Comparison of ENCODE assay signal across 8 cellular contexts in the genomic region with DNA sequence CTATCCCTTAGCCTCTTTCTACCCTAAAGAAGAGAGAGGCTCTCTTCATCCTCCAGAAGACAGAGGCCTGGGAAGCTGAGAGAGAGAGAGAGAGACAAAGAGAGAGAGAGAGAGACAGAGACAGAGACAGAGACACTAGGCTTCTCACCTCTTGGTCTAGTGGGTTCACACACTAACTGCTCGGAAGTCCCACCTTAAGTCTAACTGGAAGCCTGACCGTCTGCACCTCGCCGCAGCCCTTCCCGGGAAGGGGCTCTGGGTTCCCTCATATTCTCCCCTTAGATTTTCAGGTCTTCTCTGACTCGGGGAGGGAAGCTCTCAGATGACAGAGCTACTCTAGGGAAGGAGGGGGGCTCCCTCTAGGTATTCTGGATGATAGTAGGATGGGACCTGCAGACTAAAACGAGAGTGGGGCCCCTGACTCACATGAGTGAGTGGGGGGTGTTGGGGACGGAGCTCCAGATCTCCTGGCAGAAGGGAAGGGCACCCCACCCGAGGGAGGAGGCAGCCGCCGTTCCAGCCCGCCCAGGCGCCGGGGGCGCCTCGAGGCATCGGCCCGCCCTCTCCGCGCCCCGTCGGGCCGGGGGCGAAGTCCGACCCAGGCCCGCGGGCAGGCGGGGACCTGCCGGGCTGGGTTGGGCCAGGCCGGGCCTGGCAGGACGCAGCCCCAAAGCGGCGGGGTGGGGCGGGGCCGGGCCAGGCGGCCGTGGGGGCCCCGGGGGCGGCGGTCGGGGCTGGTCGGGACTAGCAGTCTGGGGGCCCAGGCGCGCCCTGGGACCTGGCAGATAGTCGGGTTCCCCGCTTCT. TPM values are rescaled to one million over a fixed set of nuclear protein-coding genes. Genes with fewer than 3 reads are reported as not detected.
A peak's percentile ranks its signal among the peaks of the same experiment; 100 is the strongest.
DNase-seq lines count a peak whose midpoint lies in the region; ATAC-seq and TF ChIP-seq lines count a peak whose summit lies in the region.

No MANE protein-coding gene starts in this region.

- DNase-seq in NCI-H82 (lab: John Stamatoyannopoulos, UW): peak; percentile 76
- DNase-seq in NCI-H82 treated with DMSO at 0.1 percent for 48 hours (lab: John Stamatoyannopoulos, UW; ENCODE audit: unreplicated experiment): no peak
- DNase-seq in NAMALWA (ENCODE audit: low spot score): peak; percentile 64
- peak; percentile 50 for DNase-seq in choroid plexus epithelial cell (ENCODE audit: low read depth)
- peak in 2 of 3 donors; percentile 85 to 92 for DNase-seq in mucosa of descending colon
- DNase-seq in aorta: peak in 1 of 2 donors; percentile 73

- H3K36me3 ChIP-seq in mucosa of descending colon (ENCODE audit: low read depth) (no peaks in the 10 kb centered on the region), aorta (ENCODE audit: control insufficient read depth in 1 of 2, insufficient read depth in 2 of 2, low read length in 1 of 2) (no peaks in the 10 kb centered on the region)

- peaks cover 0 to 4% of the 10 kb centered on the region in 2 donors for H3K27me3 ChIP-seq in aorta (ENCODE audit: control insufficient read depth in 1 of 2, insufficient read depth in 2 of 2, low read length in 1 of 2)

- H3K27ac ChIP-seq in aorta (ENCODE audit: low read depth in 1 of 2, low read length in 2 of 2): peak overlapping the region; percentile 94 to 95

- peak; percentile 41 for ATAC-seq in mucosa of descending colon
- ATAC-seq in aorta (ENCODE audit: low FRiP score): no peak
- ATAC-seq in HG03139 (IDR thresholded peaks at IDR 0.05; ENCODE audit: unreplicated experiment): no peak
- no peak for ATAC-seq in GM21360 (IDR thresholded peaks at IDR 0.05; ENCODE audit: unreplicated experiment)

- H3K9me3 ChIP-seq in mucosa of descending colon: no peaks in the 10 kb centered on the region
- H3K9me3 ChIP-seq in aorta (ENCODE audit: control insufficient read depth, low read length): no peaks in the 10 kb centered on the region

- TF ChIP-seq CTCF in choroid plexus epithelial cell (conservative IDR thresholded peaks at IDR 0.05; ENCODE audit: low read depth, low read length): no peak
- TF ChIP-seq CTCF in mucosa of descending colon (IDR thresholded peaks at IDR 0.05): peak; percentile 12

- H3K4me1 ChIP-seq in mucosa of descending colon (ENCODE audit: low read depth): peaks cover 48% of the 10 kb centered on the region
- no peaks in the 10 kb centered on the region for H3K4me1 ChIP-seq in aorta (ENCODE audit: control insufficient read depth in 1 of 2, insufficient read depth in 2 of 2, low read length in 2 of 2)

- WGBS in aorta, 2 donors: 1 to 2% methylated on average over 19 to 46 of the region's 46 CpGs

- intact Hi-C loops in mucosa of descending colon (cut with DNase I, micrococcal nuclease): no loop called here
- intact Hi-C loops in aorta (cut with DNase I): no loop called here

- peak overlapping the region; percentile 100 for H3K4me3 ChIP-seq in choroid plexus epithelial cell (ENCODE audit: low read depth, low read length)
- H3K4me3 ChIP-seq in mucosa of descending colon: peak overlapping the region; percentile 19
- peak overlapping the region; percentile 33 to 57 for H3K4me3 ChIP-seq in aorta (ENCODE audit: low read length in 2 of 2)

RNA-seq across cellular contexts. Expression of a gene that starts 2.0 kb away (rescaled TPM):
- total RNA-seq in mucosa of descending colon (100 to 1,000 TPM; 170 to 191 (median 191) TPM), aorta (100 to 1,000 TPM; 250 to 609 TPM)
- 100 to 1,000 TPM in 1 of 2 donors, 10 to 100 TPM in 1; 97.0 to 623 TPM for polyA plus RNA-seq in aorta

RNA-seq across cellular contexts. Expression of a gene that starts 12.3 kb away (rescaled TPM):
- total RNA-seq in mucosa of descending colon (100 to 1,000 TPM; 225 to 266 (median 256) TPM), aorta (100 to 1,000 TPM in 1 of 2 donors, 10 to 100 TPM in 1; 90.5 to 118 TPM)
- polyA plus RNA-seq in aorta: 100 to 1,000 TPM; 151 to 202 TPM

RNA-seq across cellular contexts. Expression of a gene that starts 12.6 kb away (rescaled TPM):
- total RNA-seq in mucosa of descending colon (10 to 100 TPM in 1 of 3 donors, 1 to 10 TPM in 2; 1.5 to 10.4 (median 2.7) TPM), aorta (1 to 10 TPM in 1 of 2 donors, not detected in 1; 1.2 TPM)
- 1 to 10 TPM in 1 of 2 donors, not detected in 1; 2.5 TPM for polyA plus RNA-seq in aorta

RNA-seq across cellular contexts. Expression of a gene that starts 13.9 kb away (rescaled TPM):
- total RNA-seq in mucosa of descending colon: 10 to 100 TPM; 52.2 to 91.9 (median 69.0) TPM
- 10 to 100 TPM; 28.5 to 45.5 TPM for total RNA-seq in aorta
- polyA plus RNA-seq in aorta: 10 to 100 TPM; 14.4 to 92.5 TPM

RNA-seq across cellular contexts. Expression of a gene that starts 17.1 kb away (rescaled TPM):
- 10 to 100 TPM in 1 of 3 donors, 1 to 10 TPM in 2; 5.5 to 12.4 (median 6.5) TPM for total RNA-seq in mucosa of descending colon
- 1 to 10 TPM; 2.9 to 7.2 TPM for total RNA-seq in aorta
- 1 to 10 TPM; 1.6 to 3.3 TPM for polyA plus RNA-seq in aorta

Comparison
In these comparisons a context has a peak if more than half of its experiments do, and no peak if none do; other contexts are left out.
1. H3K4me3 ChIP-seq: peak in every context shown above with its lines; median percentile 100 in choroid plexus epithelial cell; 45 in aorta; 19 in mucosa of descending colon.